Comparison of ENCODE assay signal across 8 cellular contexts in genomic region chr7:67302113-67303039, GRCh38.
DNase-seq lines count a peak whose midpoint lies in the region; TF ChIP-seq lines count a peak whose summit lies in the region.

No MANE protein-coding gene starts in this region.

- peaks cover 14% of the 10 kb centered on the region for H3K4me1 Mint-ChIP-seq in nephron
- H3K4me1 Mint-ChIP-seq in stimulated activated naive CD8-positive, alpha-beta T cell treated with anti-CD3 and anti-CD28 coated beads, Interleukin-15, Interleukin-2, amounts not matched to agents 100 ng/mL and 50 ng/mL, for 24 hours (ENCODE audit: low read depth): peaks cover 20% of the 10 kb centered on the region

- H3K4me3 Mint-ChIP-seq in nephron: peak overlapping the region; percentile 83 to 96 (median 88)
- peak overlapping the region; percentile 89 for H3K4me3 Mint-ChIP-seq in stimulated activated naive CD8-positive, alpha-beta T cell treated with anti-CD3 and anti-CD28 coated beads, Interleukin-15, Interleukin-2, amounts not matched to agents 100 ng/mL and 50 ng/mL, for 24 hours

- H3K4me3 ChIP-seq in LNCaP clone FGC (ENCODE audit: low read depth, low read length) (peak overlapping the region; percentile 89), fibroblast of the aortic adventitia (ENCODE audit: low read depth, low read length) (peak overlapping the region; percentile 88)

- peak overlapping the region; percentile 94 for H3K27ac ChIP-seq in RWPE1

- TF ChIP-seq CTCF in LNCaP clone FGC (IDR thresholded peaks at IDR 0.05; ENCODE audit: control insufficient read depth, extremely low read depth, insufficient read depth) (no peak), RWPE1 (conservative IDR thresholded peaks at IDR 0.05; ENCODE audit: low read depth) (no peak), fibroblast of the aortic adventitia (IDR thresholded peaks at IDR 0.05; ENCODE audit: insufficient read depth, low read length) (peak; percentile 43), nephron (IDR thresholded peaks at IDR 0.05; ENCODE audit: unreplicated experiment in 3 of 3) (peak; percentile 25 to 40 (median 34))

- POLR2A ChIA-PET in RWPE1 (lab: Yijun Ruan, JAX; ENCODE audit: low non-redundant PET): interaction anchor here (0.7 kb wide), 1 partner anchor 128 kb away, joined by 6 read pairs; no protein-coding TSS in a partner anchor

- H3K9me3 Mint-ChIP-seq in nephron: no peaks in the 10 kb centered on the region
- no peaks in the 10 kb centered on the region for H3K9me3 Mint-ChIP-seq in stimulated activated naive CD8-positive, alpha-beta T cell treated with anti-CD3 and anti-CD28 coated beads, Interleukin-15, Interleukin-2, amounts not matched to agents 100 ng/mL and 50 ng/mL, for 24 hours

- DNase-seq in EL (peak; percentile 100), GOT3 (lab: John Stamatoyannopoulos, UW) (peak; percentile 89), LNCaP clone FGC (ENCODE audit: low read depth) (peak; percentile 98), RWPE1 (ENCODE audit: low spot score) (peak; percentile 98), fibroblast of the aortic adventitia (ENCODE audit: low read depth) (peak; percentile 99)
- DNase-seq in activated effector memory CD4-positive, alpha-beta T cell treated with Interleukin-2 at 50 U/mL for 16 hours: peak; percentile 94

- peaks cover 18% of the 10 kb centered on the region for H3K36me3 Mint-ChIP-seq in nephron (ENCODE audit: low read depth)
- H3K36me3 Mint-ChIP-seq in stimulated activated naive CD8-positive, alpha-beta T cell treated with anti-CD3 and anti-CD28 coated beads, Interleukin-15, Interleukin-2, amounts not matched to agents 100 ng/mL and 50 ng/mL, for 24 hours (ENCODE audit: low read depth): peaks cover 21% of the 10 kb centered on the region

- H3K27ac Mint-ChIP-seq in nephron: peak overlapping the region; percentile 91 to 95 (median 92)
- H3K27ac Mint-ChIP-seq in stimulated activated naive CD8-positive, alpha-beta T cell treated with anti-CD3 and anti-CD28 coated beads, Interleukin-15, Interleukin-2, amounts not matched to agents 100 ng/mL and 50 ng/mL, for 24 hours: peak overlapping the region; percentile 93

- no peaks in the 10 kb centered on the region for H3K27me3 Mint-ChIP-seq in nephron (ENCODE audit: low read depth)
- H3K27me3 Mint-ChIP-seq in stimulated activated naive CD8-positive, alpha-beta T cell treated with anti-CD3 and anti-CD28 coated beads, Interleukin-15, Interleukin-2, amounts not matched to agents 100 ng/mL and 50 ng/mL, for 24 hours: no peaks in the 10 kb centered on the region

- CTCF ChIA-PET in RWPE1 (lab: Yijun Ruan, JAX): interaction anchor here (0.6 to 0.7 kb wide), 2 partner anchors 11 to 138 kb away, joined by 3 to 5 read pairs; no protein-coding TSS in a partner anchor

Comparison
In these comparisons a context has a peak if more than half of its experiments do, and no peak if none do; other contexts are left out.
1. Peak in every context shown above with its lines: DNase-seq, H3K4me3 ChIP-seq and H3K27ac ChIP-seq.
2. CTCF ChIP-seq: peak in fibroblast of the aortic adventitia (single experiment) and nephron (3 of 3); none in LNCaP clone FGC (single experiment) and RWPE1 (single experiment).